8 cellular contexts compared by ENCODE assay signal in genomic region chr9:72477862-72478564, GRCh38. TPM values are rescaled to one million over a fixed set of nuclear protein-coding genes. Genes with fewer than 3 reads are reported as not detected.
DNase-seq lines count a peak whose midpoint lies in the region; ATAC-seq and TF ChIP-seq lines count a peak whose summit lies in the region.

No MANE protein-coding gene starts in this region.

- peak overlapping the region in 1 of 12 donors; percentile 14 for H3K4me3 ChIP-seq in heart left ventricle

- WGBS in heart left ventricle, 4 donors: 32 to 46% (median 34%) methylated on average over 5 of the region's 5 CpGs

- peak in 2 of 4 experiments; percentile 28 to 48 for ATAC-seq in T-cell (replicated peaks in 1 of 4)
- ATAC-seq in heart left ventricle: peak; percentile 32 to 69 (median 66)
- ATAC-seq in stimulated activated naive CD8-positive, alpha-beta T cell treated with anti-CD3 and anti-CD28 coated beads, Interleukin-15, Interleukin-2, amounts not matched to agents 100 U/mL and 50 U/mL, for 24 hours: peak; percentile 37
- ATAC-seq in GM18519 (IDR thresholded peaks at IDR 0.05; ENCODE audit: low FRiP score, unreplicated experiment): no peak

- H3K36me3 ChIP-seq in heart left ventricle: no peaks in the 10 kb centered on the region

- peaks cover 55% of the 10 kb centered on the region for H3K4me1 Mint-ChIP-seq in activated naive CD4-positive, alpha-beta T cell treated with anti-CD3 and anti-CD28 coated beads, Interleukin-2, amount 50 U/mL, for 24 hours
- H3K4me1 Mint-ChIP-seq in T-cell: peaks cover 22 to 48% (median 42%) of the 10 kb centered on the region in 3 donors

- CTCF ChIA-PET in T-cell (lab: Charles Lee): interaction anchor here in 1 of 2 donors (0.6 kb wide), 1 partner anchor 12 kb away, joined by 3 read pairs; no protein-coding TSS in a partner anchor

- no peaks in the 10 kb centered on the region for H3K27me3 ChIP-seq in heart left ventricle

- H3K27me3 Mint-ChIP-seq in activated naive CD4-positive, alpha-beta T cell treated with anti-CD3 and anti-CD28 coated beads, Interleukin-2, amount 50 U/mL, for 24 hours: no peaks in the 10 kb centered on the region
- H3K27me3 Mint-ChIP-seq in T-cell: no peaks in the 10 kb centered on the region

- DNase-seq in activated naive CD4-positive, alpha-beta T cell treated with anti-CD3 and anti-CD28 coated beads, Interleukin-2, amount 50 U/mL, for 16 hours: no peak
- DNase-seq in T-cell: no peak
- DNase-seq in heart left ventricle: peak in 1 of 5 donors; percentile 12
- DNase-seq in stimulated activated naive CD8-positive, alpha-beta T cell treated with anti-CD3 and anti-CD28 coated beads, Interleukin-15, Interleukin-2, amounts not matched to agents 100 U/mL and 50 U/mL, for 24 hours: no peak
- no peak for DNase-seq in NCI-H146 treated with DMSO at 0.1 percent for 48 hours (lab: John Stamatoyannopoulos, UW; ENCODE audit: unreplicated experiment)
- DNase-seq in NCI-H524 treated with DMSO at 0.1 percent for 48 hours (lab: John Stamatoyannopoulos, UW): no peak

- intact Hi-C loops in heart left ventricle (cut with DNase I): loop anchor here in 2 of 10 donors (5.0 to 10.0 kb wide), 4 partner anchors 99 to 183 kb away; partner anchors contain the start of gene ZFAND5 (in 1 of the 2)

- H3K9me3 ChIP-seq in heart left ventricle: no peaks in the 10 kb centered on the region

- no peak overlapping the region for H3K27ac Mint-ChIP-seq in activated naive CD4-positive, alpha-beta T cell treated with anti-CD3 and anti-CD28 coated beads, Interleukin-2, amount 50 U/mL, for 24 hours
- peak overlapping the region; percentile 0 to 43 for H3K27ac Mint-ChIP-seq in T-cell

- peaks cover 1% of the 10 kb centered on the region for H3K36me3 Mint-ChIP-seq in activated naive CD4-positive, alpha-beta T cell treated with anti-CD3 and anti-CD28 coated beads, Interleukin-2, amount 50 U/mL, for 24 hours
- no peaks in the 10 kb centered on the region for H3K36me3 Mint-ChIP-seq in T-cell

- H3K27ac ChIP-seq in heart left ventricle: peak overlapping the region in 7 of 12 donors; percentile 4 to 53 (median 31)

- POLR2A ChIA-PET in T-cell (lab: Charles Lee): no interaction called here

- no peak for TF ChIP-seq POLR2A in heart left ventricle (IDR thresholded peaks at IDR 0.05)

- no peak for TF ChIP-seq CTCF in heart left ventricle (IDR thresholded peaks at IDR 0.05)

- peak overlapping the region; percentile 1 for H3K4me3 Mint-ChIP-seq in activated naive CD4-positive, alpha-beta T cell treated with anti-CD3 and anti-CD28 coated beads, Interleukin-2, amount 50 U/mL, for 24 hours
- no peak overlapping the region for H3K4me3 Mint-ChIP-seq in T-cell

- peaks cover 2% of the 10 kb centered on the region for H3K9me3 Mint-ChIP-seq in activated naive CD4-positive, alpha-beta T cell treated with anti-CD3 and anti-CD28 coated beads, Interleukin-2, amount 50 U/mL, for 24 hours
- no peaks in the 10 kb centered on the region for H3K9me3 Mint-ChIP-seq in T-cell

- H3K4me1 ChIP-seq in heart left ventricle: peaks cover 0 to 22% (median 7%) of the 10 kb centered on the region in 12 donors

RNA-seq across cellular contexts. Expression of gene TMC1, which starts 43.4 kb away (rescaled TPM):
- total RNA-seq in T-cell: not detected
- total RNA-seq in heart left ventricle: under 1 TPM in 6 of 9 donors, not detected in 3; 0.07 to 0.75 (median 0.33) TPM
- polyA plus RNA-seq in heart left ventricle: not detected
